1 cellular context compared by ENCODE assay signal in the genomic region with DNA sequence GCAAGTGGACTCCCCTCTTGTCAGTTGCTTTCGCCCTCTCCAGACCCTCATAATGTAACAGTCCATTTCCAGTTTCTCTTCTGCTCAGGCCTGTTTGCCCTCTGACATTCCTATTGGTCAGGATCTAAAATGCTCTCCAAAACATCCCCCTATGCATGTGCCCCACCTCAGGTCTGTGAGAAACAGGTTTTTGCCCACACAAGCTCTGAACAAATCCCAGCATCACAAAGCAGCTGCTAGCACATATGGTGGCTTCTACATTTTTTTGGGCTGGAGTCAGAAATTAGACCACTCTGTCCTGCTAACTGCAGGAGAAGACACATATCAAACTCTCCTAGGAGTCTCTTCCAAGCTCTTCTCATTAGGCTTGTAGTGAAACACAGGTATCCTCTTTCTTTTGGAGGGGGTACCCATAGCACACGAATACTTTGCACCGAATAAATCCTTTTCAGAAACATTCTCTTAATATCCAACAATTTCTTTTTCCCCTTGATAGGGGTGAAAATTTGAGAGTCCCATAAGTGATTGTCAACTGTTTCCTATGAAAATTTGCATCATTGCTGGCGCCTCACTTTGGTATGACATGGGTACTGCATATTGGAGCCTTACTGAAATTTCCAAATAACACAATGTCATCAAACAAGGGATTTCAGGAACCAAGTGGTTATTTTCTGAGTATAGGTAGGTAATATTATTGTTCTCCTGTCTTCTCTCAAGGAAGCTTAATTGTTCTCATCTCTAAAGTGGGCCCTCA.
TF ChIP-seq lines count a peak whose summit lies in the region.

No MANE protein-coding gene starts in this region.

TF ChIP-seq in endothelial cell of umbilical vein, 7 proteins besides CTCF, POLR2A, EP300 and RAD21:
- no peak for TF ChIP-seq POLR2AphosphoS5 (IDR thresholded peaks at IDR 0.05; ENCODE audit: insufficient read depth, low read depth, low read length)
- TF ChIP-seq MAX (IDR thresholded peaks at IDR 0.05; ENCODE audit: insufficient read depth, insufficient read length), result no peak
- no peak for TF ChIP-seq EZH2 (IDR thresholded peaks at IDR 0.05; ENCODE audit: borderline replicate concordance, low read depth, low read length, severe bottlenecking)
- TF ChIP-seq MYC (IDR thresholded peaks at IDR 0.05; ENCODE audit: low read depth, low read length), result no peak
- TF ChIP-seq GATA2 (IDR thresholded peaks at IDR 0.05; ENCODE audit: insufficient read depth, insufficient read length, low read depth, low read length), result no peak
- TF ChIP-seq JUN (IDR thresholded peaks at IDR 0.05; ENCODE audit: borderline replicate concordance, insufficient read depth, insufficient read length, low read depth), result no peak
- no peak for TF ChIP-seq FOS (IDR thresholded peaks at IDR 0.05; ENCODE audit: borderline replicate concordance, insufficient read depth, low read length)
